8 cellular contexts compared by ENCODE assay signal in the genomic region with DNA sequence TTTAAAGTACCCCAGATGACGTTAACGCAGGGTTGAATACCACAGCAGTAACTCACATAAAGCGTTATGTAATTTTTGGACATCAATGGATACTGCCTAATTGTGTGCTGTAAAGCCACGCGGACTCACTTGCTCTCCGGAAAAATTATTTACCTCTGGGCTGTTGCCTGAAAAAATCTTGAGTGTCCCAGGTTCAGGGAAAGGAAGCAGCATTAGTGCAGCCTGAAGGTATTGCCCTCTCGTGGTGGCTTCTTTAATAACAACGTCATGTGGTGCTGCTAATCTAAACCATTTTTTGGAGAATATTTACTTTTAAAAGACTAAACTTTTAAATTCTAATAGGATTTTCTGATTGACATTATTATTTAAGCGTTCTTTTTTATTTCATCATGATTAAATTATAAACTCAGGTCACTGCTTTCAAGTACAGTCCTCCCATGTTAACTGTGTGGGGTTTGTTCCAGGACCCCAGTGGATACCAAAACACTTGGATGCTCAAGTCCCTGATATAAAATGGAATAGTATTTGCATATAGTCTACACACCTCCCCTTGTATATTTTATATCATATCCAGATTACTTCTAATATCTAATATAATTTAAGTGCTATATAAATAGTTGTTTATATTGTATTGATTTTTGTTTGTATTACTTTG.
DNase-seq lines count a peak whose midpoint lies in the region; ATAC-seq and TF ChIP-seq lines count a peak whose summit lies in the region.

No MANE protein-coding gene starts in this region.

- ATAC-seq in left ventricle myocardium superior (no peak), aorta (ENCODE audit: low FRiP score) (no peak)

- in situ Hi-C loops in brain microvascular endothelial cell (cut with HindIII; ENCODE audit: low pct_ligation_motif_present, low sequenced_read_pairs) = no loop called here

- H3K27ac ChIP-seq in brain microvascular endothelial cell (no peak overlapping the region), aorta (ENCODE audit: low read depth in 1 of 2, low read length in 2 of 2) (no peak overlapping the region)

- H3K27me3 ChIP-seq in MG63 = no peaks in the 10 kb centered on the region
- H3K27me3 ChIP-seq in brain microvascular endothelial cell (replicated peaks) = no peaks in the 10 kb centered on the region
- H3K27me3 ChIP-seq in aorta (ENCODE audit: control insufficient read depth in 1 of 2, insufficient read depth in 2 of 2, low read length in 1 of 2) = no peaks in the 10 kb centered on the region

- H3K36me3 ChIP-seq in MG63 = no peaks in the 10 kb centered on the region
- no peaks in the 10 kb centered on the region for H3K36me3 ChIP-seq in brain microvascular endothelial cell (replicated peaks)
- no peaks in the 10 kb centered on the region for H3K36me3 ChIP-seq in aorta (ENCODE audit: control insufficient read depth in 1 of 2, insufficient read depth in 2 of 2, low read length in 1 of 2)

- H3K9me3 ChIP-seq in MG63 (no peaks in the 10 kb centered on the region), aorta (ENCODE audit: control insufficient read depth, low read length) (no peaks in the 10 kb centered on the region)

- 18 to 29% methylated on average over 9 of the region's 9 CpGs for WGBS in aorta, 2 donors

- DNase-seq in GM12865 (ENCODE audit: low read depth) = no peak
- peak; percentile 1 for DNase-seq in MG63
- peak; percentile 0 for DNase-seq in brain microvascular endothelial cell
- DNase-seq in mucosa of gallbladder (ENCODE audit: low spot score) = peak; percentile 17
- DNase-seq in NK-92 (lab: John Stamatoyannopoulos, UW; ENCODE audit: unreplicated experiment) = no peak
- DNase-seq in left ventricle myocardium superior = no peak
- no peak for DNase-seq in activated T-cell treated with anti-CD3 and anti-CD28 coated beads, Interleukin-2, amount 50 U/mL, for 48 hours
- no peak for DNase-seq in aorta

- TF ChIP-seq CTCF in GM12865 (IDR thresholded peaks at IDR 0.05; ENCODE audit: insufficient read depth, low read depth, low read length, missing control alignments) = peak; percentile 10
- TF ChIP-seq CTCF in brain microvascular endothelial cell (IDR thresholded peaks at IDR 0.05; ENCODE audit: low read depth, low read length, missing control alignments) = peak; percentile 38

- no peaks in the 10 kb centered on the region for H3K4me1 ChIP-seq in aorta (ENCODE audit: control insufficient read depth in 1 of 2, insufficient read depth in 2 of 2, low read length in 2 of 2)

- intact Hi-C loops in left ventricle myocardium superior (cut with micrococcal nuclease) = no loop called here
- intact Hi-C loops in aorta (cut with DNase I) = no loop called here

- H3K4me3 ChIP-seq in GM12865 (ENCODE audit: low read depth, low read length) (no peak overlapping the region), MG63 (no peak overlapping the region), brain microvascular endothelial cell (ENCODE audit: low read depth, low read length) (no peak overlapping the region), aorta (ENCODE audit: low read length in 2 of 2) (no peak overlapping the region)

Comparison
In these comparisons a context has a peak if more than half of its experiments do, and no peak if none do; other contexts are left out.
1. DNase-seq: peak in MG63 (single experiment), brain microvascular endothelial cell (single experiment) and mucosa of gallbladder (single experiment); none in GM12865 (single experiment), NK-92 (single experiment), left ventricle myocardium superior (single experiment), activated T-cell treated with anti-CD3 and anti-CD28 coated beads, Interleukin-2, amount 50 U/mL, for 48 hours (0 of 2) and aorta (0 of 2).